1 cellular context compared by ENCODE assay signal in the genomic region with DNA sequence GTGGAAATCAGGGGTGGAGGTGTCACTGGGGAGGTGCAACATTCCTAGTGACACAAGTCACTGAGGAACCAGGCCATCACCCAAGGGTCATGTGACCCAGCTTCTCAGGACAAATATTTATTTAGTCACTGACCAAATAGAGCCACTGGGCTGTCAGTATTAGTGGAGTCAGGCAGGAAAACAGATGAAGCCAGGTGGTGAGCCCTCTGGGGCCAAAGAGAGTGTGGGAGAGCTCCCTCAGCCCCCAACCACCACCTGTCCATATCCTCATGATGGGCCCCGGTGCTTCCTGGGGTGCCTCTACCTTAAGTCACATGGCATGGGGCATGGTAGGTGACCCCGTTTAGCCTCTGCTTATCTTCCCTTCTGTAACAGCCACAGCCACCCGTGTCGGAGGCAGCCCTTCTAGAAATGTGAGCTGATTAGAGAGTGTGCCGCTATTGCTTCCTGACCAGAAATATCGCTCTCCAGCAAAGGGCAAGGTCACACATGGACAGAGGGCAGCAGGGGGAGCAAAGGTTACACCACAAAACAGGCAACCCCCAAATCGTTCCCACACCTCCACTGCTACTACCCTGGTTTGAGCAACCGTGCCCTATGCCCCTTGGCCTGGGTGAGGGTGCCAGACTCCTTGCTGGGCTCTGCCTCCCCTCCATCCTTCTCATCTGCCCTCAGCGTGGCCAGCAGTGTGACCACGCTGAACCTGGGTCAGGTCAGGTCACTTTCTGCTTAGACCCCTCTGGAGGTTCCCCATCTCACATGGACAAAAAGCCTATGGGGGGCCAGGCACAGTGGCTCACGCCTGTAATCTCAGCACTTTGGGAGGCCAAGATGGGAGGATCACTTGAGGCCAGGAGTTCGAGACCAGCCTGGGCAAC.
TF ChIP-seq lines count a peak whose summit lies in the region.

No MANE protein-coding gene starts in this region.

TF ChIP-seq in HepG2, 621 proteins besides CTCF, POLR2A, EP300 and RAD21 (continued from another document and continues in another):
- TF ChIP-seq, protein P1, sequence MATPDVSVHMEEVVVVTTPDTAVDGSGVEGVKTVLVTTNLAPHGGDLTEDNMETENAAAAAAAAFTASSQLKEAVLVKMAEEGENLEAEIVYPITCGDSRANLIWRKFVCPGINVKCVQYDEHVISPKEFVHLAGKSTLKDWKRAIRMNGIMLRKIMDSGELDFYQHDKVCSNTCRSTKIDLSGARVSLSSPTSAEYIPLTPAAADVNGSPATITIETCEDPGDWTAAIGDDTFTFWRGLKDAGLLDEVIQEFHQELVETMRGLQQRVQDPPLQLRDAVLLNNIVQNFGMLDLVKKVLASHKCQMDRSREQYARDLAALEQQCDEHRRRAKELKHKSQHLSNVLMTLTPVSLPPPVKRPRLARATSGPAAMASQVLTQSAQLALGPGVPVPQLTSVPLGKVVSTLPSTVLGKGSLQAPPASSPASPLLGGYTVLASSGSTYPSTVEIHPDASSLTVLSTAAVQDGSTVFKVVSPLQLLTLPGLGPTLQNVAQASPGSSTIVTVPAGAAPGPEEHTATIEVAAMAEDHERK (CRISPR knock-in tag; IDR thresholded peaks at IDR 0.05; ENCODE audit: low read depth) = no peak
- no peak for TF ChIP-seq MAFF (IDR thresholded peaks at IDR 0.05; ENCODE audit: low read depth, low read length)
- TF ChIP-seq, protein P2, sequence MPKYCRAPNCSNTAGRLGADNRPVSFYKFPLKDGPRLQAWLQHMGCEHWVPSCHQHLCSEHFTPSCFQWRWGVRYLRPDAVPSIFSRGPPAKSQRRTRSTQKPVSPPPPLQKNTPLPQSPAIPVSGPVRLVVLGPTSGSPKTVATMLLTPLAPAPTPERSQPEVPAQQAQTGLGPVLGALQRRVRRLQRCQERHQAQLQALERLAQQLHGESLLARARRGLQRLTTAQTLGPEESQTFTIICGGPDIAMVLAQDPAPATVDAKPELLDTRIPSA (CRISPR knock-in tag; IDR thresholded peaks at IDR 0.05; ENCODE audit: borderline replicate concordance) = no peak; the same call in 1 of the 2 replicates
- peak; percentile 78 for TF ChIP-seq NCOA2 (CRISPR knock-in tag; IDR thresholded peaks at IDR 0.05)
- no peak for TF ChIP-seq RBAK (CRISPR knock-in tag; IDR thresholded peaks at IDR 0.05)
- TF ChIP-seq NR3C1 (CRISPR knock-in tag; IDR thresholded peaks at IDR 0.05) = no peak
- no peak; the same call in 1 of the 2 replicates for TF ChIP-seq TSC22D2 (CRISPR knock-in tag; IDR thresholded peaks at IDR 0.05; ENCODE audit: borderline replicate concordance)
- peak; percentile 84 for TF ChIP-seq ZSCAN30 (CRISPR knock-in tag; IDR thresholded peaks at IDR 0.05)
- peak; percentile 24; the same call in 1 of the 2 replicates for TF ChIP-seq GTF2F1 (IDR thresholded peaks at IDR 0.05; ENCODE audit: low read length)
- TF ChIP-seq SOX5 (CRISPR knock-in tag; IDR thresholded peaks at IDR 0.05; ENCODE audit: borderline replicate concordance) = peak; percentile 77
- TF ChIP-seq SCMH1 (CRISPR knock-in tag; IDR thresholded peaks at IDR 0.05; ENCODE audit: borderline replicate concordance) = no peak
- TF ChIP-seq ZNF678 (CRISPR knock-in tag; IDR thresholded peaks at IDR 0.05) = no peak
- TF ChIP-seq, protein P3, sequence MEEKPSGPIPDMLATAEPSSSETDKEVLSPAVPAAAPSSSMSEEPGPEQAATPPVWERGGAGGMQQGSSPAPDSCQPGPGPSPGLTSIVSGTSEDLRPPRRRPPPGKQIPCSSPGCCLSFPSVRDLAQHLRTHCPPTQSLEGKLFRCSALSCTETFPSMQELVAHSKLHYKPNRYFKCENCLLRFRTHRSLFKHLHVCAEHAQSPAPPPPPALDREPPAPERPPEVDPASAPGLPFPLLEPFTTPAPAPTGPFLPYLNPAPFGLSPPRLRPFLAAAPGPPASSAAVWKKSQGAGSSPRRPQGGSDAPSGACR (CRISPR knock-in tag; IDR thresholded peaks at IDR 0.05) = peak; percentile 83
- TF ChIP-seq BCL6 (CRISPR knock-in tag; IDR thresholded peaks at IDR 0.05) = peak; percentile 87
- TF ChIP-seq TARDBP (CRISPR knock-in tag; IDR thresholded peaks at IDR 0.05) = peak; percentile 88
- TF ChIP-seq GATA4 (IDR thresholded peaks at IDR 0.05; ENCODE audit: borderline replicate concordance, low read depth) = peak; percentile 62; the same call in 1 of the 2 replicates
- TF ChIP-seq BRCA1 (CRISPR knock-in tag; IDR thresholded peaks at IDR 0.05) = 0 out of 2 replicates have a peak, but pooled peaks have one; percentile 51
- TF ChIP-seq, protein P4, sequence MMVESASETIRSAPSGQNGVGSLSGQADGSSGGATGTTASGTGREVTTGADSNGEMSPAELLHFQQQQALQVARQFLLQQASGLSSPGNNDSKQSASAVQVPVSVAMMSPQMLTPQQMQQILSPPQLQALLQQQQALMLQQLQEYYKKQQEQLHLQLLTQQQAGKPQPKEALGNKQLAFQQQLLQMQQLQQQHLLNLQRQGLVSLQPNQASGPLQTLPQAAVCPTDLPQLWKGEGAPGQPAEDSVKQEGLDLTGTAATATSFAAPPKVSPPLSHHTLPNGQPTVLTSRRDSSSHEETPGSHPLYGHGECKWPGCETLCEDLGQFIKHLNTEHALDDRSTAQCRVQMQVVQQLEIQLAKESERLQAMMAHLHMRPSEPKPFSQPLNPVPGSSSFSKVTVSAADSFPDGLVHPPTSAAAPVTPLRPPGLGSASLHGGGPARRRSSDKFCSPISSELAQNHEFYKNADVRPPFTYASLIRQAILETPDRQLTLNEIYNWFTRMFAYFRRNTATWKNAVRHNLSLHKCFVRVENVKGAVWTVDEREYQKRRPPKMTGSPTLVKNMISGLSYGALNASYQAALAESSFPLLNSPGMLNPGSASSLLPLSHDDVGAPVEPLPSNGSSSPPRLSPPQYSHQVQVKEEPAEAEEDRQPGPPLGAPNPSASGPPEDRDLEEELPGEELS (CRISPR knock-in tag; IDR thresholded peaks at IDR 0.05) = no peak; the same call in 1 of the 2 replicates
- no peak for TF ChIP-seq ZNF569 (CRISPR knock-in tag; IDR thresholded peaks at IDR 0.05; ENCODE audit: borderline replicate concordance)
- TF ChIP-seq ZSCAN21 (CRISPR knock-in tag; IDR thresholded peaks at IDR 0.05; ENCODE audit: borderline replicate concordance) = peak; percentile 65; the same call in 1 of the 2 replicates
- TF ChIP-seq ZNF772 (CRISPR knock-in tag; IDR thresholded peaks at IDR 0.05) = peak; percentile 87
- no peak for TF ChIP-seq THYN1 (CRISPR knock-in tag; IDR thresholded peaks at IDR 0.05; ENCODE audit: borderline replicate concordance, low read depth)
- TF ChIP-seq KDM1A (CRISPR knock-in tag; IDR thresholded peaks at IDR 0.05) = peak; percentile 26; the same call in 1 of the 2 replicates
- TF ChIP-seq, protein P5, sequence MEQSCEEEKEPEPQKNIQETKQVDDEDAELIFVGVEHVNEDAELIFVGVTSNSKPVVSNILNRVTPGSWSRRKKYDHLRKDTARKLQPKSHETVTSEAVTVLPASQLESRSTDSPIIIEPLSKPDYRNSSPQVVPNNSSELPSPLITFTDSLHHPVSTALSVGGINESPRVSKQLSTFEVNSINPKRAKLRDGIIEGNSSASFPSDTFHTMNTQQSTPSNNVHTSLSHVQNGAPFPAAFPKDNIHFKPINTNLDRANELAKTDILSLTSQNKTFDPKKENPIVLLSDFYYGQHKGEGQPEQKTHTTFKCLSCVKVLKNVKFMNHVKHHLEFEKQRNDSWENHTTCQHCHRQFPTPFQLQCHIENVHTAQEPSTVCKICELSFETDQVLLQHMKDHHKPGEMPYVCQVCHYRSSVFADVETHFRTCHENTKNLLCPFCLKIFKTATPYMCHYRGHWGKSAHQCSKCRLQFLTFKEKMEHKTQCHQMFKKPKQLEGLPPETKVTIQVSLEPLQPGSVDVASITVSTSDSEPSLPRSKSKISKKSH (CRISPR knock-in tag; IDR thresholded peaks at IDR 0.05; ENCODE audit: borderline replicate concordance) = peak; percentile 92
- 0 out of 2 replicates have a peak, but pooled peaks have one; percentile 49 for TF ChIP-seq ZNF777 (CRISPR knock-in tag; IDR thresholded peaks at IDR 0.05)
- TF ChIP-seq, protein P6, sequence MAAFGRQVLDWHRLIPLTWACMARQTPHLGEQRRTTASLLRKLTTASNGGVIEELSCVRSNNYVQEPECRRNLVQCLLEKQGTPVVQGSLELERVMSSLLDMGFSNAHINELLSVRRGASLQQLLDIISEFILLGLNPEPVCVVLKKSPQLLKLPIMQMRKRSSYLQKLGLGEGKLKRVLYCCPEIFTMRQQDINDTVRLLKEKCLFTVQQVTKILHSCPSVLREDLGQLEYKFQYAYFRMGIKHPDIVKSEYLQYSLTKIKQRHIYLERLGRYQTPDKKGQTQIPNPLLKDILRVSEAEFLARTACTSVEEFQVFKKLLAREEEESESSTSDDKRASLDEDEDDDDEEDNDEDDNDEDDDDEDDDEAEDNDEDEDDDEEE (CRISPR knock-in tag; IDR thresholded peaks at IDR 0.05) = no peak
- no peak for TF ChIP-seq ELF1 (CRISPR knock-in tag; IDR thresholded peaks at IDR 0.05)
- TF ChIP-seq, protein P7, sequence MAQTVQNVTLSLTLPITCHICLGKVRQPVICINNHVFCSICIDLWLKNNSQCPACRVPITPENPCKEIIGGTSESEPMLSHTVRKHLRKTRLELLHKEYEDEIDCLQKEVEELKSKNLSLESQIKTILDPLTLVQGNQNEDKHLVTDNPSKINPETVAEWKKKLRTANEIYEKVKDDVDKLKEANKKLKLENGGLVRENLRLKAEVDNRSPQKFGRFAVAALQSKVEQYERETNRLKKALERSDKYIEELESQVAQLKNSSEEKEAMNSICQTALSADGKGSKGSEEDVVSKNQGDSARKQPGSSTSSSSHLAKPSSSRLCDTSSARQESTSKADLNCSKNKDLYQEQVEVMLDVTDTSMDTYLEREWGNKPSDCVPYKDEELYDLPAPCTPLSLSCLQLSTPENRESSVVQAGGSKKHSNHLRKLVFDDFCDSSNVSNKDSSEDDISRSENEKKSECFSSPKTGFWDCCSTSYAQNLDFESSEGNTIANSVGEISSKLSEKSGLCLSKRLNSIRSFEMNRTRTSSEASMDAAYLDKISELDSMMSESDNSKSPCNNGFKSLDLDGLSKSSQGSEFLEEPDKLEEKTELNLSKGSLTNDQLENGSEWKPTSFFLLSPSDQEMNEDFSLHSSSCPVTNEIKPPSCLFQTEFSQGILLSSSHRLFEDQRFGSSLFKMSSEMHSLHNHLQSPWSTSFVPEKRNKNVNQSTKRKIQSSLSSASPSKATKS (CRISPR knock-in tag; IDR thresholded peaks at IDR 0.05) = 0 out of 2 replicates have a peak, but pooled peaks have one; percentile 72
- peak; percentile 82 for TF ChIP-seq ZFP90 (CRISPR knock-in tag; IDR thresholded peaks at IDR 0.05; ENCODE audit: borderline replicate concordance)
- no peak for TF ChIP-seq MTF1 (CRISPR knock-in tag; IDR thresholded peaks at IDR 0.05)
- no peak for TF ChIP-seq PCBP1 (IDR thresholded peaks at IDR 0.05; ENCODE audit: borderline replicate concordance, low read depth, low read length)
- no peak; the same call in 1 of the 2 replicates for TF ChIP-seq ZNF614 (CRISPR knock-in tag; IDR thresholded peaks at IDR 0.05; ENCODE audit: borderline replicate concordance)
- TF ChIP-seq JDP2 (CRISPR knock-in tag; IDR thresholded peaks at IDR 0.05; ENCODE audit: borderline replicate concordance) = no peak
- no peak for TF ChIP-seq RFXANK (CRISPR knock-in tag; IDR thresholded peaks at IDR 0.05)
- no peak for TF ChIP-seq RBM22 (optimal IDR thresholded peaks at IDR 0.05; ENCODE audit: low read length)
- no peak for TF ChIP-seq ZNF546 (CRISPR knock-in tag; conservative IDR thresholded peaks at IDR 0.05)
- TF ChIP-seq NFE2L1 (CRISPR knock-in tag; IDR thresholded peaks at IDR 0.05; ENCODE audit: borderline replicate concordance) = peak; percentile 29; the same call in 1 of the 2 replicates
- TF ChIP-seq ZNF782 (CRISPR knock-in tag; IDR thresholded peaks at IDR 0.05; ENCODE audit: borderline replicate concordance) = no peak
- no peak for TF ChIP-seq ZSCAN29 (CRISPR knock-in tag; conservative IDR thresholded peaks at IDR 0.05)
- no peak; the same call in 1 of the 2 replicates for TF ChIP-seq CHD4 (IDR thresholded peaks at IDR 0.05; ENCODE audit: borderline replicate concordance, low read length)
- TF ChIP-seq MAF1 (CRISPR knock-in tag; IDR thresholded peaks at IDR 0.05; ENCODE audit: borderline replicate concordance) = no peak
- peak; percentile 25; the same call in 1 of the 2 replicates for TF ChIP-seq ZNF768 (CRISPR knock-in tag; IDR thresholded peaks at IDR 0.05)
- TF ChIP-seq, protein P8, sequence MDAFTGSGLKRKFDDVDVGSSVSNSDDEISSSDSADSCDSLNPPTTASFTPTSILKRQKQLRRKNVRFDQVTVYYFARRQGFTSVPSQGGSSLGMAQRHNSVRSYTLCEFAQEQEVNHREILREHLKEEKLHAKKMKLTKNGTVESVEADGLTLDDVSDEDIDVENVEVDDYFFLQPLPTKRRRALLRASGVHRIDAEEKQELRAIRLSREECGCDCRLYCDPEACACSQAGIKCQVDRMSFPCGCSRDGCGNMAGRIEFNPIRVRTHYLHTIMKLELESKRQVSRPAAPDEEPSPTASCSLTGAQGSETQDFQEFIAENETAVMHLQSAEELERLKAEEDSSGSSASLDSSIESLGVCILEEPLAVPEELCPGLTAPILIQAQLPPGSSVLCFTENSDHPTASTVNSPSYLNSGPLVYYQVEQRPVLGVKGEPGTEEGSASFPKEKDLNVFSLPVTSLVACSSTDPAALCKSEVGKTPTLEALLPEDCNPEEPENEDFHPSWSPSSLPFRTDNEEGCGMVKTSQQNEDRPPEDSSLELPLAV (CRISPR knock-in tag; conservative IDR thresholded peaks at IDR 0.05; ENCODE audit: low read depth) = no peak
- TF ChIP-seq, protein P9, sequence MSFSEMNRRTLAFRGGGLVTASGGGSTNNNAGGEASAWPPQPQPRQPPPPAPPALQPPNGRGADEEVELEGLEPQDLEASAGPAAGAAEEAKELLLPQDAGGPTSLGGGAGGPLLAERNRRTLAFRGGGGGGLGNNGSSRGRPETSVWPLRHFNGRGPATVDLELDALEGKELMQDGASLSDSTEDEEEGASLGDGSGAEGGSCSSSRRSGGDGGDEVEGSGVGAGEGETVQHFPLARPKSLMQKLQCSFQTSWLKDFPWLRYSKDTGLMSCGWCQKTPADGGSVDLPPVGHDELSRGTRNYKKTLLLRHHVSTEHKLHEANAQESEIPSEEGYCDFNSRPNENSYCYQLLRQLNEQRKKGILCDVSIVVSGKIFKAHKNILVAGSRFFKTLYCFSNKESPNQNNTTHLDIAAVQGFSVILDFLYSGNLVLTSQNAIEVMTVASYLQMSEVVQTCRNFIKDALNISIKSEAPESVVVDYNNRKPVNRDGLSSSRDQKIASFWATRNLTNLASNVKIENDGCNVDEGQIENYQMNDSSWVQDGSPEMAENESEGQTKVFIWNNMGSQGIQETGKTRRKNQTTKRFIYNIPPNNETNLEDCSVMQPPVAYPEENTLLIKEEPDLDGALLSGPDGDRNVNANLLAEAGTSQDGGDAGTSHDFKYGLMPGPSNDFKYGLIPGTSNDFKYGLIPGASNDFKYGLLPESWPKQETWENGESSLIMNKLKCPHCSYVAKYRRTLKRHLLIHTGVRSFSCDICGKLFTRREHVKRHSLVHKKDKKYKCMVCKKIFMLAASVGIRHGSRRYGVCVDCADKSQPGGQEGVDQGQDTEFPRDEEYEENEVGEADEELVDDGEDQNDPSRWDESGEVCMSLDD (CRISPR knock-in tag; IDR thresholded peaks at IDR 0.05; ENCODE audit: borderline replicate concordance) = peak; percentile 97
- TF ChIP-seq ZNF773 (CRISPR knock-in tag; IDR thresholded peaks at IDR 0.05; ENCODE audit: borderline replicate concordance) = no peak
